ENCODE assay signal across 1 cellular context in genomic region chr3:194351080-194351672, GRCh38.
TF ChIP-seq lines count a peak whose summit lies in the region.

A gene with protein sequence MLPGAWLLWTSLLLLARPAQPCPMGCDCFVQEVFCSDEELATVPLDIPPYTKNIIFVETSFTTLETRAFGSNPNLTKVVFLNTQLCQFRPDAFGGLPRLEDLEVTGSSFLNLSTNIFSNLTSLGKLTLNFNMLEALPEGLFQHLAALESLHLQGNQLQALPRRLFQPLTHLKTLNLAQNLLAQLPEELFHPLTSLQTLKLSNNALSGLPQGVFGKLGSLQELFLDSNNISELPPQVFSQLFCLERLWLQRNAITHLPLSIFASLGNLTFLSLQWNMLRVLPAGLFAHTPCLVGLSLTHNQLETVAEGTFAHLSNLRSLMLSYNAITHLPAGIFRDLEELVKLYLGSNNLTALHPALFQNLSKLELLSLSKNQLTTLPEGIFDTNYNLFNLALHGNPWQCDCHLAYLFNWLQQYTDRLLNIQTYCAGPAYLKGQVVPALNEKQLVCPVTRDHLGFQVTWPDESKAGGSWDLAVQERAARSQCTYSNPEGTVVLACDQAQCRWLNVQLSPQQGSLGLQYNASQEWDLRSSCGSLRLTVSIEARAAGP (minus strand): TSS chr3:194351328. CDS start chr3:194342702, 8,626 bp downstream.

TF ChIP-seq in K562, 482 proteins besides CTCF, POLR2A, EP300 and RAD21:
- TF ChIP-seq PRDM10 (IDR thresholded peaks at IDR 0.05; ENCODE audit: partially characterized antibody): peak; percentile 46
- TF ChIP-seq, protein P1, sequence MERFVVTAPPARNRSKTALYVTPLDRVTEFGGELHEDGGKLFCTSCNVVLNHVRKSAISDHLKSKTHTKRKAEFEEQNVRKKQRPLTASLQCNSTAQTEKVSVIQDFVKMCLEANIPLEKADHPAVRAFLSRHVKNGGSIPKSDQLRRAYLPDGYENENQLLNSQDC (CRISPR knock-in tag; IDR thresholded peaks at IDR 0.05): no peak
- no peak for TF ChIP-seq RBBP5 (IDR thresholded peaks at IDR 0.05; ENCODE audit: borderline replicate concordance, insufficient read depth, low read length, poor library complexity, severe bottlenecking)
- no peak for TF ChIP-seq NR2F6 (CRISPR knock-in tag; IDR thresholded peaks at IDR 0.05)
- no peak for TF ChIP-seq TCF7L2 (IDR thresholded peaks at IDR 0.05; ENCODE audit: low read depth, low read length)
- TF ChIP-seq, protein P2, sequence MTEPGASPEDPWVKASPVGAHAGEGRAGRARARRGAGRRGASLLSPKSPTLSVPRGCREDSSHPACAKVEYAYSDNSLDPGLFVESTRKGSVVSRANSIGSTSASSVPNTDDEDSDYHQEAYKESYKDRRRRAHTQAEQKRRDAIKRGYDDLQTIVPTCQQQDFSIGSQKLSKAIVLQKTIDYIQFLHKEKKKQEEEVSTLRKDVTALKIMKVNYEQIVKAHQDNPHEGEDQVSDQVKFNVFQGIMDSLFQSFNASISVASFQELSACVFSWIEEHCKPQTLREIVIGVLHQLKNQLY (CRISPR knock-in tag; conservative IDR thresholded peaks at IDR 0.05): no peak
- TF ChIP-seq BHLHE40 (IDR thresholded peaks at IDR 0.05; ENCODE audit: low read length): no peak
- TF ChIP-seq HNRNPH1 (optimal IDR thresholded peaks at IDR 0.05; ENCODE audit: low read depth, low read length): no peak
- TF ChIP-seq PCBP1 (IDR thresholded peaks at IDR 0.05; ENCODE audit: low read depth, low read length, poor library complexity, severe bottlenecking): no peak
- TF ChIP-seq, protein P3, sequence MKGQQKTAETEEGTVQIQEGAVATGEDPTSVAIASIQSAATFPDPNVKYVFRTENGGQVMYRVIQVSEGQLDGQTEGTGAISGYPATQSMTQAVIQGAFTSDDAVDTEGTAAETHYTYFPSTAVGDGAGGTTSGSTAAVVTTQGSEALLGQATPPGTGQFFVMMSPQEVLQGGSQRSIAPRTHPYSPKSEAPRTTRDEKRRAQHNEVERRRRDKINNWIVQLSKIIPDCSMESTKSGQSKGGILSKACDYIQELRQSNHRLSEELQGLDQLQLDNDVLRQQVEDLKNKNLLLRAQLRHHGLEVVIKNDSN (CRISPR knock-in tag; IDR thresholded peaks at IDR 0.05): peak; percentile 26; the same call in 1 of the 2 replicates
- no peak for TF ChIP-seq IFI16 (CRISPR knock-in tag; IDR thresholded peaks at IDR 0.05)
- TF ChIP-seq, protein P4, sequence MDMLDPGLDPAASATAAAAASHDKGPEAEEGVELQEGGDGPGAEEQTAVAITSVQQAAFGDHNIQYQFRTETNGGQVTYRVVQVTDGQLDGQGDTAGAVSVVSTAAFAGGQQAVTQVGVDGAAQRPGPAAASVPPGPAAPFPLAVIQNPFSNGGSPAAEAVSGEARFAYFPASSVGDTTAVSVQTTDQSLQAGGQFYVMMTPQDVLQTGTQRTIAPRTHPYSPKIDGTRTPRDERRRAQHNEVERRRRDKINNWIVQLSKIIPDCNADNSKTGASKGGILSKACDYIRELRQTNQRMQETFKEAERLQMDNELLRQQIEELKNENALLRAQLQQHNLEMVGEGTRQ (CRISPR knock-in tag; IDR thresholded peaks at IDR 0.05): 0 out of 2 replicates have a peak, but pooled peaks have one; percentile 18
- TF ChIP-seq SP1 (CRISPR knock-in tag; IDR thresholded peaks at IDR 0.05): no peak
- no peak for TF ChIP-seq ZNF239 (CRISPR knock-in tag; IDR thresholded peaks at IDR 0.05)
- TF ChIP-seq MEF2A (IDR thresholded peaks at IDR 0.05; ENCODE audit: control insufficient read depth, low read depth, low read length): no peak
- TF ChIP-seq RBM39 (optimal IDR thresholded peaks at IDR 0.05; ENCODE audit: low read depth, low read length): no peak
TF ChIP-seq in K562: peak in this region for 3.
